ENCODE assay signal across 12 cellular contexts in the genomic region with DNA sequence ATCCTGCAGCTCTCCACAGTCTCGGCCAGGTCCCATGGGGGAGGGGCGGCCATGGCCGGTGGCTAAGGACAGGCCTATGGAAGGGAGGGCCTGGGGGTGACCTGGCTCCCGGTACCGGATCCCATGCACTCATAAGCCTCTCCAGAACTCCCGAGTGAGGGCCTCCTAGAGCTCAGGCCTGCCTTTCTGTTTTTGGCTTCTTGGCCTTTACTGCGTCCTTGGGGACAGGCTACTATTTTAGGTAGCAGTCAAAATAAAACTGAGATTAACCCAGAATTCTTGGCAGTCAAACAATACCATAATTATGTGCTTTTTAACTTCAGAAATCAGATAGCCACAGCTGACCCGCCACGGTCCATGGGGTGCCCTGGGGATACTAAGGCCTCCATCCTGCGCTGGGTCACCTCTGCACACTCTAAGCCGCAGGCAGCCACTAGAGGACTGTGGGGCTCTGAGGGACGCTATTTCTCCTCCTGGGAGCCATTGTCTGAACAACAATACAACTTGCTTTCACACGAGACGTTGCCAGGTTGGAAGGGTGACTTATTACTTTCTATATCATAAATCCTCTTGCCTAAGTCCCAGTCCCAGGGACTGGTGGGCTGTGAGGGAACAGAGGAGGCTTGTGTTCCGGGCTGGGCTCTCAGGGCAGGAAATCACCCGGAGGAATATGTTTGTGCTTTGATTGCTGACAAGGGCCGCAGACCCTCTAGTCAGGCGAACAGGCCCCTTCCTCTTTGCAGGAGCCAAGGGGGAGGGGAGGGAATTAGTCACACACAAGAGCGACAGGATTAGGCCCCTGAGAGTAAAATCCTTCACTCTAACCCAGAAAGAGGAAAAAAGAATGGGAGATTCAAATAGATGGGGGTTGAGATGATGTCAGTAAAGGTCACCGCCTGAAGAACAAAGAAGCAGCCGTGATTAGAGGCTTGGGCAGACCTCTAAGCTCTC. TPM values are rescaled to one million over a fixed set of nuclear protein-coding genes. Genes with fewer than 3 reads are reported as not detected.
DNase-seq lines count a peak whose midpoint lies in the region; ATAC-seq, FAIRE-seq and TF ChIP-seq lines count a peak whose summit lies in the region.
"Had no signal": no experiment of that assay in that cellular context is flagged by ENCODE, and none has a peak within 500 bp of the region (broad histone marks: within the 10 kb centered on the region; RNA-seq: fewer than 3 reads in every experiment).

No MANE protein-coding gene starts in this region.

- H3F3A ChIP-seq in neural progenitor cell (ENCODE audit: low read depth) = peaks cover 41% of the 10 kb centered on the region

- no peak overlapping the region for H2AFZ ChIP-seq in neural progenitor cell (replicated peaks)

- H3K36me3 Mint-ChIP-seq in neural progenitor cell = no peaks in the 10 kb centered on the region

- H3K4me2 ChIP-seq in A549 = peak overlapping the region; percentile 25; the same call in 2 of the 3 replicates
- peak overlapping the region; percentile 76 for H3K4me2 ChIP-seq in neural progenitor cell

- peak overlapping the region; percentile 70 for H3K4me3 Mint-ChIP-seq in neural progenitor cell

- H3K4me3 ChIP-seq in A549 = no peak overlapping the region
- no peak overlapping the region for H3K4me3 ChIP-seq in fibroblast of pulmonary artery (replicated peaks; ENCODE audit: low read depth, low read length)
- H3K4me3 ChIP-seq in neural progenitor cell = peak overlapping the region; percentile 31
- H3K4me3 ChIP-seq: breast epithelium, ovary had no signal

- H3K9me3 ChIP-seq in A549 (no peaks in the 10 kb centered on the region; the same call in 2 of the 3 replicates), neural progenitor cell (ENCODE audit: low read depth) (no peaks in the 10 kb centered on the region)
- H3K9me3 ChIP-seq: breast epithelium, ovary had no signal

- H3K36me3 ChIP-seq in neural progenitor cell = no peaks in the 10 kb centered on the region
- H3K36me3 ChIP-seq: breast epithelium, ovary had no signal

- POLR2A ChIA-PET in A549 (lab: Yijun Ruan, JAX) = no interaction called here

- H3K27ac ChIP-seq in A549 (peak overlapping the region in 1 of 2 experiments; percentile 66; a peak in 3 of 6 replicates), neural progenitor cell (peak overlapping the region; percentile 98)
- H3K27ac ChIP-seq: ovary had no signal

- H3K4me1 Mint-ChIP-seq in neural progenitor cell = peaks cover 62% of the 10 kb centered on the region

- H3K27me3 ChIP-seq in neural progenitor cell = no peaks in the 10 kb centered on the region
- H3K27me3 ChIP-seq: breast epithelium, ovary had no signal

- H4K20me1 ChIP-seq in neural progenitor cell (ENCODE audit: low read depth) = peaks cover 4% of the 10 kb centered on the region

- H3K4me1 ChIP-seq in A549 = peaks cover 12% of the 10 kb centered on the region
- H3K4me1 ChIP-seq in neural progenitor cell = peaks cover 48% of the 10 kb centered on the region
- H3K4me1 ChIP-seq: breast epithelium had no signal

- CTCF ChIA-PET in A549 (lab: Yijun Ruan, JAX) = interaction anchor here (0.8 kb wide), 1 partner anchor 12 kb away, joined by 3 read pairs; no protein-coding TSS in a partner anchor

- H3K9ac ChIP-seq in neural progenitor cell = no peak overlapping the region

- no peak for TF ChIP-seq EP300 in A549 (IDR thresholded peaks at IDR 0.05)

- peak overlapping the region; percentile 99 for H3K27ac Mint-ChIP-seq in neural progenitor cell

- TF ChIP-seq POLR2A in A549 (IDR thresholded peaks at IDR 0.05; ENCODE audit: low read length) = no peak

- 86% methylated on average over 20 of the region's 21 CpGs for WGBS in A549 (ENCODE audit: missing lambda C conversion rate)

- no peaks in the 10 kb centered on the region for H3K79me2 ChIP-seq in neural progenitor cell (ENCODE audit: low read depth)

- FAIRE-seq in A549 (lab: Jason Lieb, UNC) = no peak

- peaks cover 2% of the 10 kb centered on the region for H3K9me3 Mint-ChIP-seq in neural progenitor cell

- H3K27me3 Mint-ChIP-seq in neural progenitor cell (ENCODE audit: insufficient read depth, low read depth) = peaks cover 18% of the 10 kb centered on the region

- no peak for TF ChIP-seq RAD21 in A549 (conservative IDR thresholded peaks at IDR 0.05 in 1 of 2, IDR thresholded peaks at IDR 0.05 in 1 of 2)

- no peak for TF ChIP-seq CTCF in A549 (IDR thresholded peaks at IDR 0.05)
- TF ChIP-seq CTCF in fibroblast of pulmonary artery (IDR thresholded peaks at IDR 0.05; ENCODE audit: low read length, missing control alignments) = peak; percentile 18
- TF ChIP-seq CTCF in neural progenitor cell (IDR thresholded peaks at IDR 0.05) = peak; percentile 28

- DNase-seq in A549 (ENCODE audit: low read depth in 1 of 2, low spot score in 1 of 2) (no peak), RPMI7951 (ENCODE audit: low read depth) (peak; percentile 81), fibroblast of pulmonary artery (ENCODE audit: low read depth) (peak; percentile 56), neural progenitor cell (ENCODE audit: low spot score) (peak; percentile 91), CD1c-positive myeloid dendritic cell (ENCODE audit: extremely low spot score) (no peak), cerebellum (ENCODE audit: low spot score) (no peak)
- DNase-seq: ACHN; activated CD8-positive, alpha-beta memory T cell treated with anti-CD3 and anti-CD28 coated beads for 24 hours had no signal

- ATAC-seq in A549 (0 out of 6 replicates have a peak, but pooled peaks of 1 of the 2 experiments have one; percentile 38), HG03378 (IDR thresholded peaks at IDR 0.05; ENCODE audit: unreplicated experiment) (no peak), HG02763 (IDR thresholded peaks at IDR 0.05; ENCODE audit: unreplicated experiment) (no peak)

TF ChIP-seq in A549, 52 proteins besides CTCF, POLR2A, EP300 and RAD21:
- TF ChIP-seq FOXS1 (CRISPR knock-in tag; IDR thresholded peaks at IDR 0.05) (no peak), POLR2AphosphoS2 (conservative IDR thresholded peaks at IDR 0.05; ENCODE audit: low read length) (no peak), EHMT2 (IDR thresholded peaks at IDR 0.05; ENCODE audit: low read depth) (no peak), HDAC2 (IDR thresholded peaks at IDR 0.05) (no peak), RCOR1 (IDR thresholded peaks at IDR 0.05; ENCODE audit: low read depth, low read length) (no peak), JUNB (IDR thresholded peaks at IDR 0.05) (no peak), PHF8 (IDR thresholded peaks at IDR 0.05; ENCODE audit: borderline replicate concordance, low read depth) (no peak), RARB (CRISPR knock-in tag; IDR thresholded peaks at IDR 0.05) (no peak), HOXB5 (CRISPR knock-in tag; IDR thresholded peaks at IDR 0.05) (no peak), ZFP36 (IDR thresholded peaks at IDR 0.05; ENCODE audit: borderline replicate concordance, partially characterized antibody) (no peak), CEBPB (IDR thresholded peaks at IDR 0.05) (no peak), CHD2 (IDR thresholded peaks at IDR 0.05; ENCODE audit: low read length, partially characterized antibody) (no peak), NFE2L2 (conservative IDR thresholded peaks at IDR 0.05; ENCODE audit: low read length) (no peak)
- TF ChIP-seq, protein P1, sequence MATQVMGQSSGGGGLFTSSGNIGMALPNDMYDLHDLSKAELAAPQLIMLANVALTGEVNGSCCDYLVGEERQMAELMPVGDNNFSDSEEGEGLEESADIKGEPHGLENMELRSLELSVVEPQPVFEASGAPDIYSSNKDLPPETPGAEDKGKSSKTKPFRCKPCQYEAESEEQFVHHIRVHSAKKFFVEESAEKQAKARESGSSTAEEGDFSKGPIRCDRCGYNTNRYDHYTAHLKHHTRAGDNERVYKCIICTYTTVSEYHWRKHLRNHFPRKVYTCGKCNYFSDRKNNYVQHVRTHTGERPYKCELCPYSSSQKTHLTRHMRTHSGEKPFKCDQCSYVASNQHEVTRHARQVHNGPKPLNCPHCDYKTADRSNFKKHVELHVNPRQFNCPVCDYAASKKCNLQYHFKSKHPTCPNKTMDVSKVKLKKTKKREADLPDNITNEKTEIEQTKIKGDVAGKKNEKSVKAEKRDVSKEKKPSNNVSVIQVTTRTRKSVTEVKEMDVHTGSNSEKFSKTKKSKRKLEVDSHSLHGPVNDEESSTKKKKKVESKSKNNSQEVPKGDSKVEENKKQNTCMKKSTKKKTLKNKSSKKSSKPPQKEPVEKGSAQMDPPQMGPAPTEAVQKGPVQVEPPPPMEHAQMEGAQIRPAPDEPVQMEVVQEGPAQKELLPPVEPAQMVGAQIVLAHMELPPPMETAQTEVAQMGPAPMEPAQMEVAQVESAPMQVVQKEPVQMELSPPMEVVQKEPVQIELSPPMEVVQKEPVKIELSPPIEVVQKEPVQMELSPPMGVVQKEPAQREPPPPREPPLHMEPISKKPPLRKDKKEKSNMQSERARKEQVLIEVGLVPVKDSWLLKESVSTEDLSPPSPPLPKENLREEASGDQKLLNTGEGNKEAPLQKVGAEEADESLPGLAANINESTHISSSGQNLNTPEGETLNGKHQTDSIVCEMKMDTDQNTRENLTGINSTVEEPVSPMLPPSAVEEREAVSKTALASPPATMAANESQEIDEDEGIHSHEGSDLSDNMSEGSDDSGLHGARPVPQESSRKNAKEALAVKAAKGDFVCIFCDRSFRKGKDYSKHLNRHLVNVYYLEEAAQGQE (IDR thresholded peaks at IDR 0.05) = no peak

RNA-seq across cellular contexts. Expression of gene BCAR3, which starts 40.7 kb away (rescaled TPM):
- 31.6 and 32.1 TPM in 2 replicates for polyA plus RNA-seq in A549 (2011; rRNA removed)
- polyA plus RNA-seq in A549 (2012; cell fraction: cytosol; rRNA removed) = 28.6 and 37.0 TPM in 2 replicates
- 40.5 and 50.4 TPM in 2 replicates for polyA plus RNA-seq in A549 (2012; cell fraction: nucleus; rRNA removed)
- 29.8 to 35.8 TPM (median 33.4 TPM) in 3 replicates for polyA plus RNA-seq in A549 (2017; fragmentation: RNase III; extraction: RNeasy Plus Mini Kit Qiagen cat#74134 plus additional on column Dnase treatment)
- polyA minus RNA-seq in A549 (2011; rRNA and poly(A)+ RNA removed) = 27.5 and 30.0 TPM in 2 replicates
- 50.1 and 60.0 TPM in 2 replicates for total RNA-seq in RPMI7951 (2014; rRNA removed; shearing (Covaris generic))
- total RNA-seq in neural progenitor cell (ENCODE audit: low replicate concordance) = 11.7 and 12.4 TPM in 2 replicates
- 8.5 TPM for total RNA-seq in cerebellum

Comparison
In these comparisons a context has a peak if more than half of its experiments do, and no peak if none do; other contexts are left out.
1. DNase-seq: peak in RPMI7951 (single experiment), fibroblast of pulmonary artery (single experiment) and neural progenitor cell (single experiment); none in A549 (0 of 2), CD1c-positive myeloid dendritic cell (single experiment) and cerebellum (single experiment).